Comparison of ENCODE assay signal across 7 cellular contexts in the genomic region with DNA sequence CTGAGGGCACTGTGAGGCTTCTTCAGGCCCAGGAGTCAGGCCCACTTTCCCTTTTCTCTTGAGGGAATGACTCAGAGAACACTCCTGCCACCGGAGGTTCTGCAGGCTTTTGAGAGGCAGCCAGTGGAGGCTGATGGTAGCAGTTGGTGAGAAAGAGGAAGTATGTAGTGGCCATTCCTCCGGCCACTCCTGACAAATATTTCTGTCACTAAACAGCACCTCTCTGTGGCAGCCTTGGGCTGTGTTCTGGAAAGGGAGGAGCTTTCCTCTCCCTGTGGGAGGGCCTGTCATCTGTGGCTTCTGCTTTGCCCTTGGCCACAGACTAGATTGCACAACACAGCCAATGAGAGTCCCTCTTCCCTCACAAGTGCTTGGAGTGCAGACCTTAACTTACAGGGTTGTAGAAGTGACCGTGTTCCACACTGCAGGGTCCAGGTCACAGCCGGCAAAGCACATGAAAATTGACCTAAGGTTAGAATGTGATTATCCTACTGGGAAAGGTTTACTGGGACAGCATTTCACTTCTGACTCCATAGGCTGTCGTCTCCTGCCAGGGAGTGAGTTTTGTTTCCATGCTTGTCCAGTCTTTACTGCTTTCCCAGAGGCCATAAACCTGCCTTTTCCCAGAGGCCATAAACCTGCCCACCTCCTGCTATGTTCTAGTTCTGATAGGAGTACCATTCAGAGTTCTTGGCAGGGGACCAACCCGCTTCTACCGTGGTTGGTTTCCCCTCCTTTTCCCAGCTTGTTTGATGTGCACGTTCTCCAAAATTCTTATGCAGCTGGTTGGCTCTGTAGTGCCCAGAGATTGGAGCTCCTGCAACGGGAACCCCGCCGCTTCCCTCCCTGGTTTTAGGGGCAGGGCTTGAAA. TPM values are rescaled to one million over a fixed set of nuclear protein-coding genes. Genes with fewer than 3 reads are reported as not detected.
DNase-seq lines count a peak whose midpoint lies in the region; ATAC-seq and TF ChIP-seq lines count a peak whose summit lies in the region.

No MANE protein-coding gene starts in this region.

- 9 to 19% (median 11%) methylated on average over 11 of the region's 11 CpGs for WGBS in psoas muscle, 3 donors

- H3K36me3 ChIP-seq in Peyer's patch (peaks cover 0 to 3% (median 0%) of the 10 kb centered on the region in 3 donors), ascending aorta (peaks cover 0 to 3% of the 10 kb centered on the region in 2 donors), psoas muscle (ENCODE audit: insufficient read depth in 1 of 2, low read depth in 1 of 2) (peaks cover 0 to 6% of the 10 kb centered on the region in 2 donors)

- H3K27ac ChIP-seq in Peyer's patch (peak overlapping the region; percentile 8 to 89 (median 36)), ascending aorta (peak overlapping the region; percentile 38 to 48), psoas muscle (peak overlapping the region; percentile 77)

- peak in 1 of 2 donors; percentile 44 for TF ChIP-seq POLR2A in Peyer's patch (IDR thresholded peaks at IDR 0.05)

- H3K27me3 ChIP-seq in Peyer's patch (no peaks in the 10 kb centered on the region), ascending aorta (no peaks in the 10 kb centered on the region), psoas muscle (ENCODE audit: insufficient read depth in 3 of 3, low read length in 2 of 3) (no peaks in the 10 kb centered on the region)

- H3K9me3 ChIP-seq in Peyer's patch (no peaks in the 10 kb centered on the region), ascending aorta (no peaks in the 10 kb centered on the region), psoas muscle (no peaks in the 10 kb centered on the region)

- DNase-seq in G401 (ENCODE audit: low spot score) (peak; percentile 91), Peyer's patch (peak; percentile 43 to 90 (median 77)), ascending aorta (ENCODE audit: low spot score in 2 of 2) (peak; percentile 72 to 95), left ventricle myocardium superior (peak; percentile 71), psoas muscle (peak; percentile 78 to 87)

- intact Hi-C loops in ascending aorta (cut with DNase I): loop anchor here (1.0 to 2.0 kb wide), 4 partner anchors 34 to 74 kb away; a partner anchor contains a TSS
- intact Hi-C loops in left ventricle myocardium superior (cut with micrococcal nuclease): no loop called here
- intact Hi-C loops in psoas muscle (cut with DNase I): loop anchor here (1.0 to 5.0 kb wide), 3 partner anchors 32 to 45 kb away; a partner anchor contains a TSS

- H3K4me3 ChIP-seq in Peyer's patch (peak overlapping the region in 1 of 4 donors; percentile 29), ascending aorta (peak overlapping the region in 1 of 2 donors; percentile 1), psoas muscle (peak overlapping the region; percentile 39)

- H3K4me1 ChIP-seq in Peyer's patch: peaks cover 20 to 74% (median 26%) of the 10 kb centered on the region in 4 donors
- peaks cover 20 to 54% of the 10 kb centered on the region in 2 donors for H3K4me1 ChIP-seq in ascending aorta
- H3K4me1 ChIP-seq in psoas muscle: peaks cover 59% of the 10 kb centered on the region

- in situ Hi-C loops in G401 (cut with HindIII; ENCODE audit: low sequenced_read_pairs): no loop called here

- peak in 3 of 6 experiments; percentile 65 to 80 (median 76) for TF ChIP-seq CTCF in Peyer's patch (IDR thresholded peaks at IDR 0.05)
- TF ChIP-seq CTCF in ascending aorta (IDR thresholded peaks at IDR 0.05): peak; percentile 44 to 61 (median 50)
- peak; percentile 50 for TF ChIP-seq CTCF in psoas muscle (IDR thresholded peaks at IDR 0.05)

- ATAC-seq in GM21367 (IDR thresholded peaks at IDR 0.05; ENCODE audit: unreplicated experiment): peak; percentile 76
- ATAC-seq in HG03565 (IDR thresholded peaks at IDR 0.05; ENCODE audit: unreplicated experiment): peak; percentile 89
- ATAC-seq in left ventricle myocardium superior: peak; percentile 92
- peak; percentile 95 to 98 (median 96) for ATAC-seq in psoas muscle

RNA-seq across cellular contexts. Expression of a gene that starts 33.3 kb away (rescaled TPM):
- 21.0 and 22.5 TPM in 2 replicates for total RNA-seq in G401 (2014; rRNA removed; shearing (Covaris generic))
- total RNA-seq in Peyer's patch (10 to 100 TPM; 34.7 to 82.9 (median 72.1) TPM), ascending aorta (45.7 TPM), left ventricle myocardium superior (49.4 TPM), psoas muscle (10 to 100 TPM; 21.7 to 24.9 (median 22.9) TPM)
- 10 to 100 TPM; 11.7 to 24.7 (median 12.7) TPM for polyA plus RNA-seq in psoas muscle

RNA-seq across cellular contexts. Expression of a gene that starts 44.8 kb away (rescaled TPM):
- 53.3 and 54.9 TPM in 2 replicates for total RNA-seq in G401 (2014; rRNA removed; shearing (Covaris generic))
- total RNA-seq in Peyer's patch (under 1 TPM in 2 of 4 donors, not detected in 2; 0.57 to 0.67 TPM), ascending aorta (not detected), left ventricle myocardium superior (14.5 TPM), psoas muscle (1 to 10 TPM in 1 of 4 donors, under 1 TPM in 3; 0.25 to 2.1 (median 0.47) TPM)
- polyA plus RNA-seq in psoas muscle: under 1 TPM; 0.07 to 0.91 (median 0.77) TPM

RNA-seq across cellular contexts. Expression of a gene that starts 58.9 kb away (rescaled TPM):
- 96.4 and 96.8 TPM in 2 replicates for total RNA-seq in G401 (2014; rRNA removed; shearing (Covaris generic))
- 10 to 100 TPM in 1 of 4 donors, 1 to 10 TPM in 3; 3.5 to 15.7 (median 6.4) TPM for total RNA-seq in Peyer's patch
- 5.0 TPM for total RNA-seq in ascending aorta
- total RNA-seq in left ventricle myocardium superior: 13.1 TPM
- total RNA-seq in psoas muscle: 1 to 10 TPM; 3.8 to 8.8 (median 6.9) TPM
- polyA plus RNA-seq in psoas muscle: 1 to 10 TPM; 2.7 to 4.7 (median 4.6) TPM
